12 cellular contexts compared by ENCODE assay signal in the genomic region with DNA sequence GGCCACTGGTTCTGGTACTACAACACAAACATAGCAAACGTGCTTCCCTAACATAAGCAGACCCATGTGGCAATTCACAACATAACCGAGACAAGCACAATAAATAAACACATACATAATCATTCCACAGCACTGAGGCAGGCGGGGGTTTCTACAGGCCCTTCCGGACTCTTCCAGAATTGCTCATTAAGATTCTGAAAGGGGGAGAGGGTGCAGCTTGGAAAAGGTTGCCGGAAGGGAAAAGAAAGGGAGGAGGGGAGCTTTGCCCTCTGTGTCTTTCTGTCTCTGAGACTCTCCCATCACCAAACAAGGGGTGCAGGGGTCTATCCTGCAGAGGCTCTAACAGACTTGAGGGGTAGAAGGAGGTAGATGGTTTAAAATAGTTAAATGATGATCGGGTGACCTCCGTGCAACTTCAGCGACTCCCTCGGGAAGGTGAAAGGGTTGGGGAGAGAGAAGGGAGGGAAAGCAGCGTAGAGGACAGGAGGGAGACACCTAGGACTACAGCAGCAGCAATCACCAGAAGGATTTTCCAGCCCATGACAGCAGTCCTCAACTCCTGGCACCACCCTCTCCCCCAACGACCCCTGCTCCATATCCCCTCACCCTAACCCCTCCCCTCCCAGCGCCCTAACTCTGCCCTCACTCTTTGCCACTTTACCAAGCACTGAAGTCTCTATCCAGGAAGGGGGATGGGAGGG.
DNase-seq lines count a peak whose midpoint lies in the region; ATAC-seq and TF ChIP-seq lines count a peak whose summit lies in the region.
"Had no signal": no experiment of that assay in that cellular context is flagged by ENCODE, and none has a peak within 500 bp of the region (broad histone marks: within the 10 kb centered on the region; RNA-seq: fewer than 3 reads in every experiment).

No MANE protein-coding gene starts in this region.

- WGBS in urinary bladder = 20% methylated on average over 12 of the region's 12 CpGs

- peak overlapping the region; percentile 52 for H3K27ac Mint-ChIP-seq in mesothelial cell of epicardium
- H3K27ac Mint-ChIP-seq: activated B cell treated with CpG ODN at 0.5 μM for 24 hours; activated naive CD8-positive, alpha-beta T cell had no signal

- no peak overlapping the region for H3K27ac ChIP-seq in urinary bladder (ENCODE audit: low read depth)
- H3K27ac ChIP-seq: thoracic aorta had no signal

- no peaks in the 10 kb centered on the region for H3K9me3 Mint-ChIP-seq in mesothelial cell of epicardium
- H3K9me3 Mint-ChIP-seq: activated B cell treated with CpG ODN at 0.5 μM for 24 hours had no signal

- H3K4me1 Mint-ChIP-seq in mesothelial cell of epicardium = peaks cover 39% of the 10 kb centered on the region

- ATAC-seq in HG03025 (IDR thresholded peaks at IDR 0.05; ENCODE audit: low FRiP score, unreplicated experiment) = no peak

- peak; percentile 31 for DNase-seq in NCI-H2196 treated with DMSO at 0.1 percent for 48 hours (lab: John Stamatoyannopoulos, UW; ENCODE audit: unreplicated experiment)
- DNase-seq in NCI-H2196 (lab: John Stamatoyannopoulos, UW; ENCODE audit: unreplicated experiment) = no peak
- no peak for DNase-seq in epithelial cell of proximal tubule (ENCODE audit: low read depth)
- no peak for DNase-seq in mesothelial cell of epicardium (ENCODE audit: low spot score in 2 of 2, unreplicated experiment in 2 of 2)
- no peak for DNase-seq in stimulated activated CD8-positive, alpha-beta memory T cell treated with anti-CD3 and anti-CD28 coated beads, Interleukin-4, amount 100 ng/mL, for 48 hours
- DNase-seq in RKO (ENCODE audit: low spot score) = no peak
- DNase-seq: activated B cell treated with CpG ODN at 0.5 μM for 24 hours, AML-193 had no signal

- TF ChIP-seq CTCF in epithelial cell of proximal tubule (conservative IDR thresholded peaks at IDR 0.05; ENCODE audit: low read depth, low read length) (no peak), mesothelial cell of epicardium (IDR thresholded peaks at IDR 0.05; ENCODE audit: unreplicated experiment) (no peak)

- peak overlapping the region; percentile 76 for H3K4me3 Mint-ChIP-seq in mesothelial cell of epicardium
- H3K4me3 Mint-ChIP-seq: activated B cell treated with CpG ODN at 0.5 μM for 24 hours; activated naive CD8-positive, alpha-beta T cell had no signal

- H3K4me1 ChIP-seq in urinary bladder (ENCODE audit: insufficient read depth) = no peaks in the 10 kb centered on the region

- no peaks in the 10 kb centered on the region for H3K36me3 ChIP-seq in urinary bladder (ENCODE audit: insufficient read depth)
- H3K36me3 ChIP-seq: thoracic aorta had no signal

- peaks cover 4% of the 10 kb centered on the region for H3K36me3 Mint-ChIP-seq in mesothelial cell of epicardium
- H3K36me3 Mint-ChIP-seq: activated naive CD8-positive, alpha-beta T cell had no signal

- peak overlapping the region; percentile 56 for H3K4me3 ChIP-seq in epithelial cell of proximal tubule (ENCODE audit: low read depth, low read length)
- peak overlapping the region; percentile 55 for H3K4me3 ChIP-seq in urinary bladder (ENCODE audit: low read depth, low read length)

- H3K27me3 Mint-ChIP-seq in mesothelial cell of epicardium (ENCODE audit: low read depth) = peaks cover 36% of the 10 kb centered on the region
